Comparison of ENCODE assay signal across 13 cellular contexts in the genomic region with DNA sequence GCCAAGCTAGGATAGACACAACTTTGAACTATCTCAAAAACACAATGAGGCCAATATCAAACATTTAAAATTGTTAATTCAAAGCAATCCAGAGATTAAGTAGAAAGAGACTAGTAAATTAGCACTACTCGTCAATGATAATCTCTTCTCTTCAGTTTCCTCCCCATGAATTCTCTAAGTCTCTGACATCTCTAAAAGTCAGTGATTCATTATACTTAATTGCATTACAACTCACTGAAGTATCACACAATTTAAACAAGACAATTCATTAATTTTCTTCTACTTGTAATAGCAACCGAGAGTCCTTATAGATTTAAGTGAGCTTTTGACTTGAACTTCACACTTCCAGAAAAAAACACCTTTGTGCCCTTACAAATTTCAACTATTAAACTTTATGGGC. TPM values are rescaled to one million over a fixed set of nuclear protein-coding genes. Genes with fewer than 3 reads are reported as not detected.
A peak's percentile ranks its signal among the peaks of the same experiment; 100 is the strongest.
DNase-seq lines count a peak whose midpoint lies in the region; TF ChIP-seq lines count a peak whose summit lies in the region.
"Had no signal": no experiment of that assay in that cellular context is flagged by ENCODE, and none has a peak within 500 bp of the region (broad histone marks: within the 10 kb centered on the region; RNA-seq: fewer than 3 reads in every experiment).

No MANE protein-coding gene starts in this region.

- H3K79me2 ChIP-seq in OCI-LY7 (ENCODE audit: insufficient read depth, low read depth, low read length), result peaks cover 90% of the 10 kb centered on the region

- H3K27me3 ChIP-seq in endocrine pancreas (ENCODE audit: control insufficient read depth, insufficient read depth, low read length) (no peaks in the 10 kb centered on the region), skeletal muscle satellite cell (ENCODE audit: control insufficient read depth, insufficient read depth, low read length) (no peaks in the 10 kb centered on the region)

- peaks cover 66% of the 10 kb centered on the region for H3K36me3 ChIP-seq in OCI-LY7 (ENCODE audit: insufficient read depth, low read length)
- peaks cover 2% of the 10 kb centered on the region for H3K36me3 ChIP-seq in endocrine pancreas (ENCODE audit: control insufficient read depth, insufficient read depth, low read length)
- H3K36me3 ChIP-seq in skeletal muscle satellite cell (ENCODE audit: insufficient read depth, low read length), result peaks cover 34% of the 10 kb centered on the region

- H3K4me1 ChIP-seq in OCI-LY7 (ENCODE audit: insufficient read depth, low read length, poor library complexity, severe bottlenecking), result peaks cover 46% of the 10 kb centered on the region
- H3K4me1 ChIP-seq in endocrine pancreas (ENCODE audit: control insufficient read depth, insufficient read depth, low read length), result peaks cover 8% of the 10 kb centered on the region
- H3K4me1 ChIP-seq in skeletal muscle satellite cell (ENCODE audit: control insufficient read depth, insufficient read depth, low read length), result peaks cover 16% of the 10 kb centered on the region

- peak overlapping the region; percentile 46 for H3K4me2 ChIP-seq in OCI-LY7 (ENCODE audit: low read length)
- peak overlapping the region; percentile 41 for H3K4me2 ChIP-seq in skeletal muscle satellite cell (ENCODE audit: low read length)

- BruUV-seq in OCI-LY7 (replicated peaks; lab: Mats Ljungman, UMichigan), result no TSS peak

- POLR2A ChIA-PET in activated CD4-positive, alpha-beta T cell treated with anti-CD3 and anti-CD28 coated beads, Interleukin-2, amount 10 ng/mL, durations not matched to agents 7 days and 5 days (lab: Charles Lee), result no interaction called here
- POLR2A ChIA-PET in OCI-LY7 (lab: Charles Lee), result interaction anchor here (0.5 to 1.2 kb wide), 7 partner anchors 9 to 107 kb away, joined by 3 to 7 read pairs (median 4); no protein-coding TSS in a partner anchor

- DNase-seq in activated CD4-positive, alpha-beta T cell treated with anti-CD3 and anti-CD28 coated beads, Interleukin-2, amount 10 ng/mL, durations not matched to agents 7 days and 5 days, result no peak
- DNase-seq in activated CD4-positive, alpha-beta T cell treated with anti-CD3 and anti-CD28 coated beads for 1 hour, result no peak
- DNase-seq in OCI-LY7 (ENCODE audit: low spot score) (no peak), GM13977 (ENCODE audit: low spot score) (no peak), NCI-H146 (lab: John Stamatoyannopoulos, UW) (no peak), dedifferentiated amniotic fluid mesenchymal stem cell (ENCODE audit: extremely low spot score) (no peak)
- DNase-seq: NCI-H1436; NCI-H748 treated with DMSO at 0.1 percent for 48 hours; stimulated activated CD4-positive, alpha-beta T cell treated with anti-CD3 and anti-CD28 coated beads, Interleukin-1b, Interleukin-23, amount 100 ng/mL, for 48 hours; SW 1271 had no signal

- H3K9me3 ChIP-seq in OCI-LY7 (ENCODE audit: low read length) (no peaks in the 10 kb centered on the region), endocrine pancreas (ENCODE audit: control insufficient read depth, low read length) (no peaks in the 10 kb centered on the region), skeletal muscle satellite cell (replicated peaks; ENCODE audit: low read length) (no peaks in the 10 kb centered on the region)

- no peak overlapping the region for H3K27ac ChIP-seq in OCI-LY7 (ENCODE audit: low read depth, low read length, poor library complexity, severe bottlenecking)
- H3K27ac ChIP-seq: HL-60 had no signal

- H3K4me1 Mint-ChIP-seq in activated CD4-positive, alpha-beta T cell treated with anti-CD3 and anti-CD28 coated beads, Interleukin-2, amount 10 ng/mL, durations not matched to agents 7 days and 5 days, result peaks cover 36% of the 10 kb centered on the region

- no peak overlapping the region for H2AFZ ChIP-seq in OCI-LY7 (ENCODE audit: low read length)

- peaks cover 16% of the 10 kb centered on the region; the same call in 1 of the 2 replicates for H4K20me1 ChIP-seq in OCI-LY7 (ENCODE audit: insufficient read depth, low read length)

- H3K4me3 ChIP-seq in OCI-LY7 (ENCODE audit: low read depth, low read length, poor library complexity, severe bottlenecking) (peak overlapping the region; percentile 27), endocrine pancreas (ENCODE audit: control insufficient read depth, insufficient read depth, low read length) (peak overlapping the region; percentile 36), skeletal muscle satellite cell (ENCODE audit: low read length) (no peak overlapping the region)

- intact Hi-C loops in OCI-LY7 (cut with micrococcal nuclease; ENCODE audit: unreplicated experiment), result no loop called here

- no peak overlapping the region for H3K9ac ChIP-seq in endocrine pancreas (ENCODE audit: control insufficient read depth, insufficient read depth, low read length)
- H3K9ac ChIP-seq in skeletal muscle satellite cell (ENCODE audit: low read depth, low read length), result no peak overlapping the region

- peaks cover 42% of the 10 kb centered on the region for H3K36me3 Mint-ChIP-seq in activated CD4-positive, alpha-beta T cell treated with anti-CD3 and anti-CD28 coated beads, Interleukin-2, amount 10 ng/mL, durations not matched to agents 7 days and 5 days (ENCODE audit: low read depth)

- TF ChIP-seq CTCF in OCI-LY7 (conservative IDR thresholded peaks at IDR 0.05; ENCODE audit: low read length), result no peak
- no peak for TF ChIP-seq CTCF in GM13977 (IDR thresholded peaks at IDR 0.05; ENCODE audit: extremely low read depth, insufficient read depth, missing control alignments)

- no peaks in the 10 kb centered on the region for H3K9me3 Mint-ChIP-seq in activated CD4-positive, alpha-beta T cell treated with anti-CD3 and anti-CD28 coated beads, Interleukin-2, amount 10 ng/mL, durations not matched to agents 7 days and 5 days

- H3K9me2 ChIP-seq in OCI-LY7 (ENCODE audit: insufficient read depth, low read length), result no peaks in the 10 kb centered on the region

- H3K27me3 Mint-ChIP-seq in activated CD4-positive, alpha-beta T cell treated with anti-CD3 and anti-CD28 coated beads, Interleukin-2, amount 10 ng/mL, durations not matched to agents 7 days and 5 days, result no peaks in the 10 kb centered on the region

- peak overlapping the region; percentile 82 for H3K27ac Mint-ChIP-seq in activated CD4-positive, alpha-beta T cell treated with anti-CD3 and anti-CD28 coated beads, Interleukin-2, amount 10 ng/mL, durations not matched to agents 7 days and 5 days

- peak overlapping the region; percentile 44 for H3K4me3 Mint-ChIP-seq in activated CD4-positive, alpha-beta T cell treated with anti-CD3 and anti-CD28 coated beads, Interleukin-2, amount 10 ng/mL, durations not matched to agents 7 days and 5 days

- CTCF ChIA-PET in activated CD4-positive, alpha-beta T cell treated with anti-CD3 and anti-CD28 coated beads, Interleukin-2, amount 10 ng/mL, durations not matched to agents 7 days and 5 days (lab: Charles Lee), result interaction anchor here (0.6 kb wide), 2 partner anchors 215 to 385 kb away, joined by 3 to 4 read pairs; no protein-coding TSS in a partner anchor
- CTCF ChIA-PET in OCI-LY7 (lab: Charles Lee; ENCODE audit: unreplicated experiment), result no interaction called here

- in situ Hi-C loops in GM13977 (cut with MboI; ENCODE audit: low pct_unique_long_range_greater_than_20kb, low sequenced_read_pairs, unreplicated experiment), result no loop called here

RNA-seq across cellular contexts. Expression of a gene that starts 4.3 kb away (rescaled TPM):
- 100 to 1,000 TPM; 163 to 180 TPM for total RNA-seq in activated CD4-positive, alpha-beta T cell treated with anti-CD3 and anti-CD28 coated beads, Interleukin-2, amount 10 ng/mL, durations not matched to agents 7 days and 5 days
- 46.5 and 55.0 TPM in 2 replicates for total RNA-seq in OCI-LY7 (2014; rRNA removed; shearing (Covaris generic))
- 128 and 142 TPM in 2 replicates for total RNA-seq in OCI-LY7 (2022)
- total RNA-seq in skeletal muscle satellite cell (2012; rRNA removed), result 96.3 and 104 TPM in 2 replicates
